In genomic region chr11:2748814-2749554, GRCh38 we compare ENCODE assay signal across 1 cellular context.
TF ChIP-seq lines count a peak whose summit lies in the region.

No MANE protein-coding gene starts in this region.

TF ChIP-seq in HepG2, 621 proteins besides CTCF, POLR2A, EP300 and RAD21:
- TF ChIP-seq THAP11 (CRISPR knock-in tag; IDR thresholded peaks at IDR 0.05) (no peak), GTF3A (CRISPR knock-in tag; conservative IDR thresholded peaks at IDR 0.05) (no peak), IRF2 (CRISPR knock-in tag; IDR thresholded peaks at IDR 0.05) (no peak), ZNF772 (CRISPR knock-in tag; IDR thresholded peaks at IDR 0.05) (no peak), RNF2 (conservative IDR thresholded peaks at IDR 0.05; ENCODE audit: low read depth) (no peak), ZNF768 (CRISPR knock-in tag; IDR thresholded peaks at IDR 0.05) (peak; percentile 79), ZNF24 (IDR thresholded peaks at IDR 0.05) (no peak), JDP2 (CRISPR knock-in tag; IDR thresholded peaks at IDR 0.05; ENCODE audit: borderline replicate concordance) (no peak)
